8 cellular contexts compared by ENCODE assay signal in the genomic region with DNA sequence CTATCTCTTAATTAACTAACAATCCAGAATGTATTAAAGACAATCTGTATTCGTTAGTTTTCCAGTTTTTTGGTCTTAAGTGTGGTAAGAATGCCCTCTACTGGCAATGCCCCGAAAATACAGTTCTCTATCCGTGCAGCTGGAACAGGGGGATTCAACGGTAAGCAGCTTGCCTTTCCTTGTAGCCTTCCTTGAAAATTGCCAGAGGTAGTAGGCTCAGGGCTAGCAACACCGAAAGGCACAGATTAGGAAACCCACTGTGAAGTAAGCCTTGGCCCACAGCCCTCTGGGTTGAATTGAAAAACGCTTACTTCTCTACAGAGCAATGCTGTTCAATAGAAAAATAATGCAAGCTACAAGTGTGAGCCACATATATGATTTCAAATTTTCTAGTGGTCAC. TPM values are rescaled to one million over a fixed set of nuclear protein-coding genes. Genes with fewer than 3 reads are reported as not detected.
DNase-seq lines count a peak whose midpoint lies in the region; ATAC-seq, FAIRE-seq and TF ChIP-seq lines count a peak whose summit lies in the region.

No MANE protein-coding gene starts in this region.

- H3K36me3 Mint-ChIP-seq in activated T-cell treated with anti-CD3 and anti-CD28 coated beads, Interleukin-2, amount 50 U/mL, for 4 hours (ENCODE audit: insufficient read depth): no peaks in the 10 kb centered on the region
- no peaks in the 10 kb centered on the region for H3K36me3 Mint-ChIP-seq in nephron progenitor cell (ENCODE audit: low read depth)

- H2AFZ ChIP-seq in fibroblast of lung (ENCODE audit: low read length): peak overlapping the region; percentile 30

- no peak overlapping the region for H3K9ac ChIP-seq in NT2/D1 (ENCODE audit: insufficient read length, low read depth)
- no peak overlapping the region for H3K9ac ChIP-seq in fibroblast of lung (ENCODE audit: insufficient read depth, low read length)

- peaks cover 2% of the 10 kb centered on the region for H3K4me1 Mint-ChIP-seq in activated T-cell treated with anti-CD3 and anti-CD28 coated beads, Interleukin-2, amount 50 U/mL, for 4 hours (ENCODE audit: low read depth)
- peaks cover 27% of the 10 kb centered on the region for H3K4me1 Mint-ChIP-seq in nephron progenitor cell

- no peak overlapping the region for H3K4me2 ChIP-seq in fibroblast of lung (ENCODE audit: extremely low read depth, insufficient read depth, low read length)

- H3K36me3 ChIP-seq in NT2/D1 (ENCODE audit: insufficient read depth, insufficient read length, low read length) (no peaks in the 10 kb centered on the region), fibroblast of lung (ENCODE audit: control insufficient read depth, insufficient read depth, low read length) (no peaks in the 10 kb centered on the region)

- H3K4me1 ChIP-seq in NT2/D1 (ENCODE audit: insufficient read depth, insufficient read length): no peaks in the 10 kb centered on the region
- H3K4me1 ChIP-seq in fibroblast of lung (ENCODE audit: control insufficient read depth, extremely low read depth, insufficient read depth, low read length): peaks cover 1% of the 10 kb centered on the region

- H3K27ac ChIP-seq in fibroblast of lung (ENCODE audit: insufficient read depth, low read length): no peak overlapping the region

- peak; percentile 51 to 63 for ATAC-seq in activated T-cell treated with anti-CD3 and anti-CD28 coated beads, Interleukin-2, amount 50 U/mL, for 4 hours

- DNase-seq in SIG-M5 treated with dmso at 0.1 percent for 504 hours (lab: John Stamatoyannopoulos, UW; ENCODE audit: unreplicated experiment) (peak; percentile 72), SIG-M5 (lab: John Stamatoyannopoulos, UW) (no peak), HT-29 (ENCODE audit: low spot score) (peak; percentile 65), NT2/D1 (ENCODE audit: low read depth, low spot score) (peak; percentile 70), fibroblast of lung (ENCODE audit: low read depth in 2 of 2) (peak; percentile 54 to 81), nephron progenitor cell (peak; percentile 50), urothelium cell line (ENCODE audit: low spot score) (peak; percentile 48)
- peak; percentile 31 for DNase-seq in activated T-cell treated with anti-CD3 and anti-CD28 coated beads, Interleukin-2, amount 50 U/mL, for 4 hours

- no peak overlapping the region for H3K4me3 Mint-ChIP-seq in activated T-cell treated with anti-CD3 and anti-CD28 coated beads, Interleukin-2, amount 50 U/mL, for 4 hours
- no peak overlapping the region for H3K4me3 Mint-ChIP-seq in nephron progenitor cell

- H3K27ac Mint-ChIP-seq in nephron progenitor cell: no peak overlapping the region

- H3K9me3 ChIP-seq in NT2/D1 (ENCODE audit: insufficient read depth, low read length) (no peaks in the 10 kb centered on the region), fibroblast of lung (ENCODE audit: control insufficient read depth, insufficient read depth, low read depth, low read length) (no peaks in the 10 kb centered on the region)

- H3K27me3 ChIP-seq in NT2/D1 (ENCODE audit: insufficient read depth, insufficient read length): no peaks in the 10 kb centered on the region
- H3K27me3 ChIP-seq in fibroblast of lung (ENCODE audit: control insufficient read depth, insufficient read depth, low read length): peaks cover 2% of the 10 kb centered on the region

- no peaks in the 10 kb centered on the region for H4K20me1 ChIP-seq in fibroblast of lung (ENCODE audit: control insufficient read depth, extremely low read depth, insufficient read depth, low read length)

- peaks cover 12% of the 10 kb centered on the region for H3K27me3 Mint-ChIP-seq in activated T-cell treated with anti-CD3 and anti-CD28 coated beads, Interleukin-2, amount 50 U/mL, for 4 hours (ENCODE audit: low read depth)
- peaks cover 16% of the 10 kb centered on the region for H3K27me3 Mint-ChIP-seq in nephron progenitor cell (ENCODE audit: low read depth, poor library complexity)

- TF ChIP-seq CTCF in fibroblast of lung (conservative IDR thresholded peaks at IDR 0.05 in 1 of 2, IDR thresholded peaks at IDR 0.05 in 1 of 2; ENCODE audit: low read depth in 1 of 2, low read length in 2 of 2) (peak; percentile 73 to 86), nephron progenitor cell (IDR thresholded peaks at IDR 0.05) (peak; percentile 87)

- no peaks in the 10 kb centered on the region for H3K79me2 ChIP-seq in fibroblast of lung (ENCODE audit: control insufficient read depth, insufficient read depth, low read length)

- no peaks in the 10 kb centered on the region for H3K9me3 Mint-ChIP-seq in activated T-cell treated with anti-CD3 and anti-CD28 coated beads, Interleukin-2, amount 50 U/mL, for 4 hours
- H3K9me3 Mint-ChIP-seq in nephron progenitor cell: no peaks in the 10 kb centered on the region

- no peak for FAIRE-seq in urothelium cell line (lab: Jason Lieb, UNC)

- H3K4me3 ChIP-seq in NT2/D1 (ENCODE audit: insufficient read length, low read depth) (no peak overlapping the region), fibroblast of lung (replicated peaks in 1 of 4; ENCODE audit: control extremely low read depth in 1 of 4, insufficient read depth in 1 of 4, low read depth in 3 of 4, low read length in 4 of 4) (no peak overlapping the region)

RNA-seq across cellular contexts. Expression of a gene that starts 17.1 kb away (rescaled TPM):
- 16.0 and 16.7 TPM in 2 replicates for total RNA-seq in HT-29 (2014; rRNA removed; shearing (Covaris generic))
- total RNA-seq in activated T-cell treated with anti-CD3 and anti-CD28 coated beads, Interleukin-2, amount 50 U/mL, for 4 hours: 10 to 100 TPM; 55.2 to 59.8 (median 59.3) TPM
- total RNA-seq in fibroblast of lung: 48.0 and 52.0 TPM in 2 replicates
- 31.9 and 38.0 TPM in 2 replicates for polyA plus RNA-seq in fibroblast of lung
- 30.4 and 32.1 TPM in 2 replicates for polyA plus RNA-seq in fibroblast of lung (2012)
- polyA minus RNA-seq in fibroblast of lung (ENCODE audit: low replicate concordance): 5.5 and 16.9 TPM in 2 replicates

RNA-seq across cellular contexts. Expression of a gene that starts 37.4 kb away (rescaled TPM):
- total RNA-seq in HT-29 (2014; rRNA removed; shearing (Covaris generic)): 12.9 and 13.4 TPM in 2 replicates
- total RNA-seq in activated T-cell treated with anti-CD3 and anti-CD28 coated beads, Interleukin-2, amount 50 U/mL, for 4 hours: not detected
- not detected in 2 replicates for total RNA-seq in fibroblast of lung
- 0.02 and 0.05 TPM in 2 replicates for polyA plus RNA-seq in fibroblast of lung
- not detected in 2 replicates for polyA plus RNA-seq in fibroblast of lung (2012)
- 0.26 TPM in 1 of 2 replicates, not detected in the other for polyA minus RNA-seq in fibroblast of lung (ENCODE audit: low replicate concordance)

Comparison
In these comparisons a context has a peak if more than half of its experiments do, and no peak if none do; other contexts are left out.
1. RNA of a gene that starts 37.4 kb away (total RNA-seq): 12.9 to 13.4 TPM in HT-29; not detected in activated T-cell treated with anti-CD3 and anti-CD28 coated beads, Interleukin-2, amount 50 U/mL, for 4 hours and not detected in fibroblast of lung; every median in the first group is over 10 times any median in the second.